ENCODE assay signal across 8 cellular contexts in the genomic region with DNA sequence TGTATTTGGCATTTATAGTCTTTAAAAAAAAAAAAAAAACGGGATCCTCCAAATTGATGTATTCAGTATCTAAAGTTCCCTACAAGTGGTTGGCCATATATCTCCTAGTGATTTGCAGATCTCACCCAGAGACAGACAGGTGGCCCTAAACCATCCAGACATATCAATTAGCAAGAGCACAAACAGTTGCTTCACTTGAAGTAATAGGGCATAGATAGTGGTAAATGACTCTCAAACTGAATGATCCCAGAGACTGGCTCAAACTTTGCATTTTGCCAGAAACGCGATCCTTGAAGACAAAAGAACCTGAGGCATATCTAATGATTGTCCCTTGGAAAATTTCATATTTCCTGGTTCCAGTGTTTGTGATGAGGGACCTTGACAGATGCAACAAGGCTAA. TPM values are rescaled to one million over a fixed set of nuclear protein-coding genes. Genes with fewer than 3 reads are reported as not detected.
"Had no signal": no experiment of that assay in that cellular context is flagged by ENCODE, and none has a peak within 500 bp of the region (broad histone marks: within the 10 kb centered on the region; RNA-seq: fewer than 3 reads in every experiment).

No MANE protein-coding gene starts in this region.

- ATAC-seq: GM23338, HCT116 had no signal

- FAIRE-seq: HTR-8/SVneo had no signal

- H3K4me2 ChIP-seq: GM23338 had no signal

- DNase-seq: H7, HFFc6, IMR-90 had no signal

- H3K4me1 ChIP-seq: HAP-1 had no signal

- H3K36me3 ChIP-seq: HAP-1 had no signal

- H3K4me3 ChIP-seq: GM23338, HAP-1 had no signal

- H2AFZ ChIP-seq: GM23338 had no signal

- H3K9me3 ChIP-seq: HAP-1 had no signal

RNA-seq across cellular contexts. Expression of gene HMGCLL1, which starts 54.6 kb away (rescaled TPM):
- total RNA-seq: HFFc6, HT-29, IMR-90 had no signal
- polyA plus RNA-seq: GM23338 had no signal
